In genomic region chr3:4722103-4722502, GRCh38 we compare ENCODE assay signal across 8 cellular contexts.
DNase-seq lines count a peak whose midpoint lies in the region; ATAC-seq and TF ChIP-seq lines count a peak whose summit lies in the region.

No MANE protein-coding gene starts in this region.

- no peaks in the 10 kb centered on the region for H3K9me3 Mint-ChIP-seq in activated naive CD8-positive, alpha-beta T cell (ENCODE audit: low read depth)

- H3K27me3 Mint-ChIP-seq in activated naive CD8-positive, alpha-beta T cell: no peaks in the 10 kb centered on the region

- DNase-seq in ELR (ENCODE audit: low read depth) (peak; percentile 66), NCI-H345 (lab: John Stamatoyannopoulos, UW) (peak; percentile 23), right atrium auricular region (ENCODE audit: low spot score) (no peak), smooth muscle cell (lab: John Stamatoyannopoulos, UW; ENCODE audit: unreplicated experiment) (no peak), activated gamma-delta T cell (lab: John Stamatoyannopoulos, UW) (no peak), NCI-H146 treated with DMSO at 0.1 percent for 48 hours (lab: John Stamatoyannopoulos, UW; ENCODE audit: unreplicated experiment) (no peak)

- H3K4me3 ChIP-seq in right atrium auricular region: no peak overlapping the region
- no peak overlapping the region for H3K4me3 ChIP-seq in smooth muscle cell

- peak overlapping the region; percentile 61 to 71 for H3K27ac ChIP-seq in right atrium auricular region
- H3K27ac ChIP-seq in smooth muscle cell (ENCODE audit: low read depth): peak overlapping the region; percentile 91

- H3K36me3 Mint-ChIP-seq in activated naive CD8-positive, alpha-beta T cell: peaks cover 14% of the 10 kb centered on the region

- peak overlapping the region; percentile 9 for H3K9ac ChIP-seq in smooth muscle cell (ENCODE audit: low read depth)

- TF ChIP-seq CTCF in right atrium auricular region (IDR thresholded peaks at IDR 0.05) (peak; percentile 20 to 62), smooth muscle cell (IDR thresholded peaks at IDR 0.05; ENCODE audit: borderline replicate concordance, insufficient read depth, poor library complexity, severe bottlenecking) (peak; percentile 33)

- peaks cover 13% of the 10 kb centered on the region for H3K4me1 Mint-ChIP-seq in activated naive CD8-positive, alpha-beta T cell (ENCODE audit: low read depth)

- H3K79me2 ChIP-seq in smooth muscle cell (ENCODE audit: low read depth): no peaks in the 10 kb centered on the region

- WGBS in smooth muscle cell (ENCODE audit: low lambda C conversion rate): 41% methylated on average over 6 of the region's 6 CpGs

- H3K27ac Mint-ChIP-seq in activated naive CD8-positive, alpha-beta T cell: peak overlapping the region; percentile 18

- H3K4me2 ChIP-seq in smooth muscle cell: peak overlapping the region; percentile 43

- peaks cover 12% of the 10 kb centered on the region for H3F3A ChIP-seq in smooth muscle cell (ENCODE audit: low read depth)

- H3K36me3 ChIP-seq in right atrium auricular region (no peaks in the 10 kb centered on the region), smooth muscle cell (ENCODE audit: low read depth) (no peaks in the 10 kb centered on the region)

- peak; percentile 59 for ATAC-seq in GM21825 (IDR thresholded peaks at IDR 0.05; ENCODE audit: unreplicated experiment)

- H3K4me3 Mint-ChIP-seq in activated naive CD8-positive, alpha-beta T cell: no peak overlapping the region

- no peaks in the 10 kb centered on the region for H4K20me1 ChIP-seq in smooth muscle cell (ENCODE audit: low read depth)

- H3K27me3 ChIP-seq in right atrium auricular region (no peaks in the 10 kb centered on the region), smooth muscle cell (ENCODE audit: low read depth) (no peaks in the 10 kb centered on the region)

- H3K9me3 ChIP-seq in right atrium auricular region (no peaks in the 10 kb centered on the region), smooth muscle cell (replicated peaks; ENCODE audit: low read depth) (no peaks in the 10 kb centered on the region)

- no peak overlapping the region for H2AFZ ChIP-seq in smooth muscle cell (ENCODE audit: low read depth)

- H3K4me1 ChIP-seq in right atrium auricular region (peaks cover 0 to 55% of the 10 kb centered on the region in 2 donors), smooth muscle cell (ENCODE audit: low read depth) (peaks cover 14% of the 10 kb centered on the region)

Comparison
In these comparisons a context has a peak if more than half of its experiments do, and no peak if none do; other contexts are left out.
1. DNase-seq: peak in ELR (single experiment) and NCI-H345 (single experiment); none in right atrium auricular region (single experiment), smooth muscle cell (single experiment), activated gamma-delta T cell (single experiment) and NCI-H146 treated with DMSO at 0.1 percent for 48 hours (single experiment).